21 cellular contexts compared by ENCODE assay signal in the genomic region with DNA sequence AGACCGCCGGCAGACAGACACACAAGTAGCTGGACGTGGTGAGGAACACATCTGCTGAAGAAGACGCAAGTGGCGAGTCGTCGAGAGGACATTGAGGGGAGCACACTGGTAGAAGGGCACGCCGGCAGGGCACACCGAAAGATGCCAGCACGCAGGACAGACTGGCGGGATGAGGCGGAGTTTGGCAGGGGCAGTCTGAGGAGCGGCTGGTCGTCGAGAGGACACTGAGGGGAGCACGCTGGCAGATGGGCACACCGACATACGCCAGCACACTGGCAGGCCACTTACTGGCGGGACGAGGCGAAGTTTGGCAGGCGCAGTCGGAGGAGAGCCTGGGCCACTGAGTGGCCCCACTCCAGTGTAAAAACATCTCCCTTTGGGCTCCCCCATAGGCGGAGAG.
"Had no signal": no experiment of that assay in that cellular context is flagged by ENCODE, and none has a peak within 500 bp of the region (broad histone marks: within the 10 kb centered on the region; RNA-seq: fewer than 3 reads in every experiment).

No MANE protein-coding gene starts in this region.

- H3K4me1 Mint-ChIP-seq: immature natural killer cell; naive thymus-derived CD8-positive, alpha-beta T cell had no signal

- H3K27ac Mint-ChIP-seq: activated naive CD8-positive, alpha-beta T cell treated with anti-CD3 and anti-CD28 coated beads, Interleukin-2, amount 10 ng/mL, durations not matched to agents 7 days and 5 days; activated T-helper 2 cell treated with anti-CD3 and anti-CD28 coated beads, Interferon-gamma antibody, Interleukin-2, Interleukin-4, amounts not matched to agents 10 μg/mL and 5 μg/mL and 100 μg/mL, durations not matched to agents 14 hours and 24 hours and 36 hours; mesothelial cell of epicardium; stimulated activated effector memory CD8-positive, alpha-beta T cell treated with anti-CD3 and anti-CD28 coated beads, Interleukin-12 subunit alpha, Interleukin-12 subunit beta, amount 100 ng/mL, for 72 hours; T-cell had no signal

- H3K4me3 Mint-ChIP-seq: activated naive CD8-positive, alpha-beta T cell treated with anti-CD3 and anti-CD28 coated beads, Interleukin-2, amount 10 ng/mL, durations not matched to agents 7 days and 5 days; activated T-cell treated with anti-CD3 and anti-CD28 coated beads, Interleukin-2, amount 50 U/mL, for 4 hours; immature natural killer cell; mesothelial cell of epicardium; naive thymus-derived CD8-positive, alpha-beta T cell; stimulated activated effector memory CD8-positive, alpha-beta T cell treated with anti-CD3 and anti-CD28 coated beads, Interleukin-12 subunit alpha, Interleukin-12 subunit beta, amount 100 ng/mL, for 72 hours; T-cell had no signal

- H3K27me3 ChIP-seq: left lung, ovary had no signal

- H3K9me3 ChIP-seq: left lung, ovary, prostate gland had no signal

- H3K27ac ChIP-seq: left lung, ovary, prostate gland had no signal

- ATAC-seq: activated T-cell treated with anti-CD3 and anti-CD28 coated beads, Interleukin-2, amount 50 U/mL, for 4 hours; left lung; stimulated activated effector memory CD8-positive, alpha-beta T cell treated with anti-CD3 and anti-CD28 coated beads, Interleukin-12 subunit alpha, Interleukin-12 subunit beta, amount 100 ng/mL, for 72 hours had no signal

- H3K9me3 Mint-ChIP-seq: activated T-cell treated with anti-CD3 and anti-CD28 coated beads, Interleukin-2, amount 50 U/mL, for 4 hours; activated T-helper 2 cell treated with anti-CD3 and anti-CD28 coated beads, Interferon-gamma antibody, Interleukin-2, Interleukin-4, amounts not matched to agents 10 μg/mL and 5 μg/mL and 100 μg/mL, durations not matched to agents 14 hours and 24 hours and 36 hours; immature natural killer cell; mesothelial cell of epicardium; naive thymus-derived CD8-positive, alpha-beta T cell; stimulated activated effector memory CD8-positive, alpha-beta T cell treated with anti-CD3 and anti-CD28 coated beads, Interleukin-12 subunit alpha, Interleukin-12 subunit beta, amount 100 ng/mL, for 72 hours; T-cell had no signal

- DNase-seq: activated CD8-positive, alpha-beta memory T cell treated with anti-CD3 and anti-CD28 coated beads for 24 hours; activated CD8-positive, alpha-beta memory T cell treated with anti-CD3 and anti-CD28 coated beads, Interleukin-2, amount 50 U/mL, for 4 hours; activated naive CD4-positive, alpha-beta T cell; activated naive CD8-positive, alpha-beta T cell treated with anti-CD3 and anti-CD28 coated beads, Interleukin-2, amount 10 ng/mL, durations not matched to agents 7 days and 5 days; activated T-cell treated with anti-CD3 and anti-CD28 coated beads, Interleukin-2, amount 50 U/mL, for 4 hours; amygdala; effector CD4-positive, alpha-beta T cell; erythroblast; foreskin fibroblast; immature natural killer cell; naive thymus-derived CD8-positive, alpha-beta T cell; ovary; stimulated activated CD4-positive, alpha-beta T cell treated with anti-CD3 and anti-CD28 coated beads, Interleukin-1b, Interleukin-23, amount 100 ng/mL, for 48 hours; T-cell had no signal

- H3K4me1 ChIP-seq: left lung, prostate gland had no signal

- H3K4me3 ChIP-seq: left lung, lung, ovary, prostate gland, skin epidermis had no signal

- H3K27me3 Mint-ChIP-seq: activated naive CD8-positive, alpha-beta T cell treated with anti-CD3 and anti-CD28 coated beads, Interleukin-2, amount 10 ng/mL, durations not matched to agents 7 days and 5 days; naive thymus-derived CD8-positive, alpha-beta T cell; T-cell had no signal

- H3K36me3 ChIP-seq: ovary had no signal
